Comparison of ENCODE assay signal across 8 cellular contexts in the genomic region with DNA sequence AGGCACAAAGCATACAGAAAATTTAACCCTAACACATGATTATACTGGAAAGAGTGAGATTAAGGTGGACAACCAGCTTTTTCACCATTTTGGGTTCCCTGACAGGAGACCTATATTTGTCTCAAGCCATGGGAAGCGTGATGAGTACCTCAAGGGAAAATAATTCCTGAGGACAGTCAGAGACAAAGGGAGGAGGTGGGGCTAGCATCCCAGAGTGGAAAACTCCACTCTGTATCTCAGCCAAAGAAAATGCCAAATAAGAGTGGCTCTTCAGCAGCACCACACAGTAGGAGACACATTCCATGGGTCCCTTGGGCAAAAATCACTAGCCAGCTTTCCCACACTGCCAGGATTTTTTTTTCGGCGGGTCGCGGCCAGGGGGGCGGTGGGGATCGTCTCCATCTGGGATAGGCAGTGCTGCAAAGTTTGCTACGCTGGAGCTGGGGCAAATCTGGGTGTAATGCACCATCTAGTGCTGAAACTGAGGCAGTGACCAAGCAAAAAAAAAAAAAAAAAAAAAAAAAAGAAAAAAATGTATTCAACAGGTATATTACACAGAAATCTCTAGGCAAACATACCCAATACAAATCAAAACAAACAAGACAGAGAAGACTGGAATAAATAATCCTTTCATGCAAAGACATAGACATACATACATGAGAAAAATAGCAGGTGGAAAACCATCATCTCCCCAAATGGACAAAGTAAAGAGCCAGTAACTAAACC.
DNase-seq lines count a peak whose midpoint lies in the region; ATAC-seq, FAIRE-seq and TF ChIP-seq lines count a peak whose summit lies in the region.

No MANE protein-coding gene starts in this region.

- 3% methylated on average over 8 of the region's 8 CpGs for WGBS in K562 (ENCODE audit: insufficient coverage, low coverage, missing lambda C conversion rate)

- no peak overlapping the region for H2AFZ ChIP-seq in KMS-11 (ENCODE audit: low read depth)
- H2AFZ ChIP-seq in K562 (ENCODE audit: low read depth, low read length), result no peak overlapping the region

- CTCF ChIA-PET in K562 (lab: Yijun Ruan, JAX; ENCODE audit: low intra/inter-chr PET ratio), result interaction anchor here (0.6 to 1.0 kb wide), 3 partner anchors 42 to 1655 kb away, joined by 3 to 4 read pairs (median 4); no protein-coding TSS in a partner anchor
- CTCF ChIA-PET in naive thymus-derived CD4-positive, alpha-beta T cell (lab: Charles Lee), result no interaction called here

- peaks cover 18% of the 10 kb centered on the region for H3K9me3 Mint-ChIP-seq in nephron progenitor cell
- H3K9me3 Mint-ChIP-seq in naive thymus-derived CD4-positive, alpha-beta T cell, result peaks cover 0 to 27% (median 7%) of the 10 kb centered on the region in 11 donors

- H3K4me1 Mint-ChIP-seq in nephron progenitor cell, result peaks cover 15% of the 10 kb centered on the region
- H3K4me1 Mint-ChIP-seq in naive thymus-derived CD4-positive, alpha-beta T cell, result no peaks in the 10 kb centered on the region

- H3K36me3 ChIP-seq in KMS-11 (ENCODE audit: insufficient read depth) (no peaks in the 10 kb centered on the region), K562 (ENCODE audit: control insufficient read depth, insufficient read depth, low read length) (no peaks in the 10 kb centered on the region), mucosa of descending colon (ENCODE audit: low read depth) (no peaks in the 10 kb centered on the region)
- no peaks in the 10 kb centered on the region for H3K36me3 ChIP-seq in naive thymus-derived CD4-positive, alpha-beta T cell (ENCODE audit: control insufficient read depth in 2 of 3, insufficient read depth in 3 of 3, low read length in 3 of 3)

- no peaks in the 10 kb centered on the region for H3K9me1 ChIP-seq in K562 (ENCODE audit: control insufficient read depth, insufficient read depth, low read length)

- intact Hi-C loops in K562 (cut with micrococcal nuclease) (loop anchor here (2.0 to 10.0 kb wide), 4 partner anchors 225 to 483 kb away; a partner anchor contains a TSS), mucosa of descending colon (cut with DNase I, micrococcal nuclease) (no loop called here)
- intact Hi-C loops in naive thymus-derived CD4-positive, alpha-beta T cell (cut with micrococcal nuclease), result no loop called here

- H3K79me2 ChIP-seq in KMS-11 (ENCODE audit: insufficient read depth, low read depth), result no peaks in the 10 kb centered on the region
- H3K79me2 ChIP-seq in K562 (ENCODE audit: control insufficient read depth, insufficient read depth, low read length), result no peaks in the 10 kb centered on the region

- ATAC-seq in K562 (peak; percentile 69; the same call in 2 of the 3 replicates), mucosa of descending colon (no peak)
- ATAC-seq in naive thymus-derived CD4-positive, alpha-beta T cell, result no peak

- H4K20me1 ChIP-seq in KMS-11 (ENCODE audit: insufficient read depth) (no peaks in the 10 kb centered on the region), K562 (replicated peaks; ENCODE audit: control insufficient read depth, insufficient read depth, low read length) (no peaks in the 10 kb centered on the region)

- no peak for TF ChIP-seq RAD21 in K562 (CRISPR knock-in tag; conservative IDR thresholded peaks at IDR 0.05 in 1 of 2, IDR thresholded peaks at IDR 0.05 in 1 of 2)

- H3K27me3 Mint-ChIP-seq in nephron progenitor cell (ENCODE audit: low read depth, poor library complexity), result peaks cover 19% of the 10 kb centered on the region
- peaks cover 3 to 44% (median 36%) of the 10 kb centered on the region in 5 donors for H3K27me3 Mint-ChIP-seq in naive thymus-derived CD4-positive, alpha-beta T cell

- peak; percentile 24 for DNase-seq in NCI-H748 (lab: John Stamatoyannopoulos, UW; ENCODE audit: unreplicated experiment)
- DNase-seq in NCI-H748 treated with DMSO at 0.1 percent for 48 hours (lab: John Stamatoyannopoulos, UW), result no peak
- peak in 2 of 4 experiments; percentile 14 to 19 for DNase-seq in K562 (ENCODE audit: extremely low read depth in 1 of 4, low spot score in 3 of 4)
- peak; percentile 67 for DNase-seq in nephron progenitor cell
- no peak for DNase-seq in GDM1 (lab: John Stamatoyannopoulos, UW)
- DNase-seq in mucosa of descending colon, result no peak
- DNase-seq in naive thymus-derived CD4-positive, alpha-beta T cell, result no peak

- peak overlapping the region; percentile 82 for H3K27ac Mint-ChIP-seq in nephron progenitor cell
- H3K27ac Mint-ChIP-seq in naive thymus-derived CD4-positive, alpha-beta T cell, result no peak overlapping the region

- BruUV-seq in K562 (replicated peaks; lab: Mats Ljungman, UMichigan), result no TSS peak

- FAIRE-seq in K562 (lab: Jason Lieb, UNC), result no peak

- POLR2A ChIA-PET in K562 (lab: Yijun Ruan, JAX), result no interaction called here
- POLR2A ChIA-PET in naive thymus-derived CD4-positive, alpha-beta T cell (lab: Charles Lee), result no interaction called here

- H3K36me3 Mint-ChIP-seq in nephron progenitor cell (ENCODE audit: low read depth), result peaks cover 7% of the 10 kb centered on the region
- peaks cover 0 to 5% (median 0%) of the 10 kb centered on the region in 5 donors for H3K36me3 Mint-ChIP-seq in naive thymus-derived CD4-positive, alpha-beta T cell

- no peak overlapping the region for H3K4me3 ChIP-seq in KMS-11 (IDR thresholded peaks at IDR 0.05; ENCODE audit: insufficient read depth, low read depth, low read length)
- no peak overlapping the region for H3K4me3 ChIP-seq in K562
- no peak overlapping the region for H3K4me3 ChIP-seq in mucosa of descending colon
- H3K4me3 ChIP-seq in naive thymus-derived CD4-positive, alpha-beta T cell (ENCODE audit: low read length), result no peak overlapping the region

- H3K9ac ChIP-seq in KMS-11 (no peak overlapping the region), K562 (ENCODE audit: insufficient read depth in 1 of 2, low read depth in 2 of 2, low read length in 2 of 2) (no peak overlapping the region)

- no peak for TF ChIP-seq EP300 in K562 (IDR thresholded peaks at IDR 0.05; ENCODE audit: low read length)

- in situ Hi-C loops in K562 (cut with MboI), result no loop called here

- H3K9me3 ChIP-seq in K562 (replicated peaks; ENCODE audit: control insufficient read depth, insufficient read depth, low read depth, low read length) (no peaks in the 10 kb centered on the region), mucosa of descending colon (no peaks in the 10 kb centered on the region)
- H3K9me3 ChIP-seq in naive thymus-derived CD4-positive, alpha-beta T cell (ENCODE audit: control insufficient read depth in 2 of 3, low read length in 3 of 3), result no peaks in the 10 kb centered on the region

- H3K4me2 ChIP-seq in KMS-11, result no peak overlapping the region
- H3K4me2 ChIP-seq in K562 (ENCODE audit: insufficient read depth, low read length), result no peak overlapping the region

- no peaks in the 10 kb centered on the region for H3K4me1 ChIP-seq in KMS-11 (ENCODE audit: low read depth, poor library complexity, severe bottlenecking)
- no peaks in the 10 kb centered on the region for H3K4me1 ChIP-seq in K562 (replicated peaks in 1 of 2; ENCODE audit: control insufficient read depth in 2 of 2, insufficient read depth in 2 of 2, low read length in 2 of 2)
- no peaks in the 10 kb centered on the region for H3K4me1 ChIP-seq in mucosa of descending colon (ENCODE audit: low read depth)
- H3K4me1 ChIP-seq in naive thymus-derived CD4-positive, alpha-beta T cell (ENCODE audit: control insufficient read depth in 2 of 2, insufficient read depth in 2 of 2, low read length in 2 of 2), result no peaks in the 10 kb centered on the region

- peak overlapping the region; percentile 85 for H3K4me3 Mint-ChIP-seq in nephron progenitor cell
- no peak overlapping the region for H3K4me3 Mint-ChIP-seq in naive thymus-derived CD4-positive, alpha-beta T cell

- H3K27me3 ChIP-seq in KMS-11 (ENCODE audit: insufficient read depth, low read depth) (no peaks in the 10 kb centered on the region), K562 (ENCODE audit: control insufficient read depth in 2 of 2, insufficient read depth in 2 of 2, low read length in 2 of 2) (no peaks in the 10 kb centered on the region)
- no peaks in the 10 kb centered on the region for H3K27me3 ChIP-seq in naive thymus-derived CD4-positive, alpha-beta T cell (ENCODE audit: control insufficient read depth in 2 of 2, insufficient read depth in 2 of 2, low read length in 2 of 2)

- TF ChIP-seq CTCF in KMS-11 (conservative IDR thresholded peaks at IDR 0.05; ENCODE audit: low read depth, low read length) (peak; percentile 22; the same call in 1 of the 2 replicates), K562 (IDR thresholded peaks at IDR 0.05 in 2 of 3, conservative IDR thresholded peaks at IDR 0.05 in 1 of 3; ENCODE audit: insufficient read depth in 2 of 3, low read depth in 1 of 3, low read length in 3 of 3) (peak; percentile 39 to 47 (median 43); a peak in 5 of 6 replicates), nephron progenitor cell (IDR thresholded peaks at IDR 0.05) (peak; percentile 57), mucosa of descending colon (IDR thresholded peaks at IDR 0.05) (no peak)

- H3K27ac ChIP-seq in KMS-11 (no peak overlapping the region), K562 (ENCODE audit: extremely low read depth, low read depth, low read length) (no peak overlapping the region)
- no peak overlapping the region for H3K27ac ChIP-seq in naive thymus-derived CD4-positive, alpha-beta T cell (ENCODE audit: low read depth, low read length)

- TF ChIP-seq POLR2A in K562 (conservative IDR thresholded peaks at IDR 0.05), result no peak

TF ChIP-seq in K562, 482 proteins besides CTCF, POLR2A, EP300 and RAD21 (continues in another document):
- TF ChIP-seq, protein P1, sequence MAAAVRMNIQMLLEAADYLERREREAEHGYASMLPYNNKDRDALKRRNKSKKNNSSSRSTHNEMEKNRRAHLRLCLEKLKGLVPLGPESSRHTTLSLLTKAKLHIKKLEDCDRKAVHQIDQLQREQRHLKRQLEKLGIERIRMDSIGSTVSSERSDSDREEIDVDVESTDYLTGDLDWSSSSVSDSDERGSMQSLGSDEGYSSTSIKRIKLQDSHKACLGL (CRISPR knock-in tag; IDR thresholded peaks at IDR 0.05; ENCODE audit: borderline replicate concordance, poor library complexity, severe bottlenecking), result no peak
- TF ChIP-seq CBX3 (IDR thresholded peaks at IDR 0.05; ENCODE audit: borderline replicate concordance in 1 of 2, low read length in 2 of 2), result no peak
- TF ChIP-seq ZNF384 (IDR thresholded peaks at IDR 0.05; ENCODE audit: low read depth, low read length), result peak; percentile 88
- 0 out of 2 replicates have a peak, but pooled peaks have one; percentile 16 for TF ChIP-seq NFE2 (IDR thresholded peaks at IDR 0.05; ENCODE audit: low read depth)
- TF ChIP-seq PCBP2 (IDR thresholded peaks at IDR 0.05; ENCODE audit: low read depth, low read length, poor library complexity, severe bottlenecking), result no peak
- no peak for TF ChIP-seq PCBP1 (IDR thresholded peaks at IDR 0.05; ENCODE audit: low read depth, low read length, poor library complexity, severe bottlenecking)
- no peak for TF ChIP-seq ZNF217 (CRISPR knock-in tag; IDR thresholded peaks at IDR 0.05)
- no peak for TF ChIP-seq POLR2H (tag; IDR thresholded peaks at IDR 0.05; ENCODE audit: low read depth)
- no peak for TF ChIP-seq ZNF408 (CRISPR knock-in tag; IDR thresholded peaks at IDR 0.05; ENCODE audit: low read depth)
- no peak for TF ChIP-seq SNRNP70 (optimal IDR thresholded peaks at IDR 0.05; ENCODE audit: low read depth, low read length)
- TF ChIP-seq SMC3 (conservative IDR thresholded peaks at IDR 0.05; ENCODE audit: insufficient read depth, low read depth, low read length), result 0 out of 2 replicates have a peak, but pooled peaks have one; percentile 7

Comparison
In these comparisons a context has a peak if more than half of its experiments do, and no peak if none do; other contexts are left out.
1. DNase-seq: peak in NCI-H748 (single experiment) and nephron progenitor cell (single experiment); none in NCI-H748 treated with DMSO at 0.1 percent for 48 hours (single experiment), GDM1 (single experiment), mucosa of descending colon (0 of 3) and naive thymus-derived CD4-positive, alpha-beta T cell (0 of 9).